Comparison of ENCODE assay signal across 18 cellular contexts in genomic region chr6:102686461-102686860, GRCh38.
"Had no signal": no experiment of that assay in that cellular context is flagged by ENCODE, and none has a peak within 500 bp of the region (broad histone marks: within the 10 kb centered on the region; RNA-seq: fewer than 3 reads in every experiment).

No MANE protein-coding gene starts in this region.

- H3K27ac ChIP-seq: dorsolateral prefrontal cortex, neural progenitor cell, parathyroid adenoma, sigmoid colon, thoracic aorta, tibial nerve, upper lobe of left lung had no signal

- H3K36me3 ChIP-seq: neural progenitor cell, sigmoid colon, thoracic aorta, tibial nerve, upper lobe of left lung had no signal

- H3K4me3 ChIP-seq: dorsolateral prefrontal cortex, lung, neural progenitor cell, sigmoid colon, thoracic aorta, tibial nerve, upper lobe of left lung had no signal

- H3K27me3 ChIP-seq: dorsolateral prefrontal cortex, neural progenitor cell, sigmoid colon, tibial nerve, upper lobe of left lung had no signal

- DNase-seq: dorsolateral prefrontal cortex; effector CD4-positive, alpha-beta T cell; head of caudate nucleus; naive B cell; right cardiac atrium; sigmoid colon; stimulated activated CD4-positive, alpha-beta T cell treated with anti-CD3 and anti-CD28 coated beads, Interleukin-2, amount 100 ng/mL, for 24 hours; stimulated activated CD4-positive, alpha-beta T cell treated with anti-CD3 and anti-CD28 coated beads, Interleukin-4, amount 100 ng/mL, for 24 hours; stimulated activated naive CD8-positive, alpha-beta T cell treated with anti-CD3 and anti-CD28 coated beads, Interleukin-15, Interleukin-2, amounts not matched to agents 100 U/mL and 50 U/mL, for 24 hours; upper lobe of left lung had no signal

- H3K9me3 ChIP-seq: sigmoid colon, thoracic aorta, tibial nerve, upper lobe of left lung had no signal

- ATAC-seq: left lobe of liver; natural killer cell treated with Interleukin-12 subunit alpha and Interleukin-12 subunit beta and Interleukin-15 and Interleukin-18, amount 100 ng/mL, for 72 hours; right cardiac atrium; stimulated activated effector memory CD8-positive, alpha-beta T cell treated with anti-CD3 and anti-CD28 coated beads, Interleukin-12 subunit alpha, Interleukin-12 subunit beta, amount 100 ng/mL, for 72 hours; stimulated activated naive CD8-positive, alpha-beta T cell treated with anti-CD3 and anti-CD28 coated beads, Interleukin-15, Interleukin-2, amounts not matched to agents 100 U/mL and 50 U/mL, for 24 hours had no signal

- H3K4me1 ChIP-seq: parathyroid adenoma, sigmoid colon, tibial nerve, upper lobe of left lung had no signal
